8 cellular contexts compared by ENCODE assay signal in the genomic region with DNA sequence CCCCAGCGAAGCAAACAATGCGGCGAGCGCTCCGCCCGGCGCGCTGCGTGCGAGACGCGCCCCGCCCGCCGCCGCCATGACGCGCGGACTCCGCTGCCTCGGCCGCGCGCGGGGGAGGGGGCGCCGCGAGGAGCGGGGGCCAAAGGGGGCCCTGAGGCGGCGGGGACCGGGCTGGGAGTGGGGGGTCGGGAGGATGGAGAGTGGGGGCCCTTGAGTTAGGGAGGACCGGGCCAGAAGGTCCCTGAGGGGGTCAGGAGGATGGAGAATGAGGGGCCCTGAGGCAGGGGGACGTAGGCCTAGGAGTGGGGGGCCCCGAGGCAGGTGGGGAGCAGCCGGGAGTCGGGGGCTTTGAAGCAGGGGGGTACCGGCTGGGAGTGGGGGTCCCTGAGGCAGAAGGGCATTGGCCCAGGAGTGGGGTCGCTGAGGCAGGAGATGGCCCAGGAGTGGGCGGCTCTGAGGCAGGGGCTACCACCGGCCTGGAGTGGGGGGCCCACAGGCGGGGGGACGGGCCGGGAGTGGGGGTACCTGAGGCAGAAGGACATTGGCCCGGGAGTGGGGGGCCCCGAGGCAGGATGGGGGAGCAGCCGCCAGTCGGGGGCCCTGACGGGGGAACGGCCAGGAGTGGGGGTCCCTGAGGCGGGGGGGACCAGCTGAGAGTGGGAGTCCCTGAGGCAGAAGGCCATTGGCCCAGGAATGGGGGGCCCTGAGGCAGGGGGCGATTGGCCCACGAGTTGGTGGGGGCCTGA. TPM values are rescaled to one million over a fixed set of nuclear protein-coding genes. Genes with fewer than 3 reads are reported as not detected.
A peak's percentile ranks its signal among the peaks of the same experiment; 100 is the strongest.
DNase-seq lines count a peak whose midpoint lies in the region; ATAC-seq, FAIRE-seq and TF ChIP-seq lines count a peak whose summit lies in the region.

A gene (minus strand): TSS at position 21 of the 746 bp plus-strand sequence. CDS start 3,556 bp downstream, outside the sequence.

- H3K36me3 ChIP-seq in endothelial cell of umbilical vein (ENCODE audit: control insufficient read depth in 2 of 2, extremely low read depth in 1 of 2, insufficient read depth in 2 of 2, low read length in 2 of 2), result peaks cover 12 to 19% of the 10 kb centered on the region in 2 experiments

- DNase-seq in AG04449 (ENCODE audit: low read depth, low spot score) (no peak), NCI-H510A (lab: John Stamatoyannopoulos, UW) (peak; percentile 20), endothelial cell of umbilical vein (ENCODE audit: low read depth, low spot score) (peak; percentile 47), mesothelial cell of epicardium (ENCODE audit: low spot score in 2 of 2, unreplicated experiment in 2 of 2) (no peak)
- peak; percentile 68 for DNase-seq in activated CD8-positive, alpha-beta memory T cell treated with anti-CD3 and anti-CD28 coated beads, Interleukin-2, amount 50 U/mL, for 4 hours
- peak in 4 of 6 experiments; percentile 28 to 56 (median 34) for DNase-seq in stimulated activated naive CD4-positive, alpha-beta T cell (lab: John Stamatoyannopoulos, UW)

- CTCF ChIA-PET in AG04449 (lab: Yijun Ruan, JAX) (interaction anchor here (1.1 kb wide), 1 partner anchor 54 kb away, joined by 3 read pairs; no protein-coding TSS in a partner anchor), endothelial cell of umbilical vein (lab: Charles Lee) (no interaction called here)

- peak within 1 kb of the TSS; percentile 93 for H3K27ac Mint-ChIP-seq in mesothelial cell of epicardium

- H3K4me3 ChIP-seq in AG04449 (ENCODE audit: low read depth, low read length), result peak within 1 kb of the TSS; percentile 72
- H3K4me3 ChIP-seq in endothelial cell of umbilical vein (replicated peaks in 1 of 3; ENCODE audit: insufficient read depth in 1 of 3, low read depth in 1 of 3, low read length in 3 of 3), result peak within 1 kb of the TSS; percentile 56 to 93 (median 89)

- no peaks in the 10 kb centered on the region for H3K9me3 ChIP-seq in endothelial cell of umbilical vein (replicated peaks; ENCODE audit: control insufficient read depth, insufficient read depth, low read length)

- dilution Hi-C loops in endothelial cell of umbilical vein (cut with MboI; ENCODE audit: extremely low pct_ligation_motif_present, low sequenced_read_pairs), result no loop called here

- H3K27ac ChIP-seq in endothelial cell of umbilical vein (ENCODE audit: insufficient read depth, low read depth, low read length), result peak within 1 kb of the TSS; percentile 55

- peak; percentile 77 for FAIRE-seq in endothelial cell of umbilical vein (lab: Jason Lieb, UNC)

- H3K9me1 ChIP-seq in endothelial cell of umbilical vein (replicated peaks; ENCODE audit: control insufficient read depth, extremely low read depth, insufficient read depth, low read length), result no peaks in the 10 kb centered on the region

- ATAC-seq in GM18858 (IDR thresholded peaks at IDR 0.05; ENCODE audit: unreplicated experiment), result no peak

- peaks cover 41% of the 10 kb centered on the region for H3K79me2 ChIP-seq in endothelial cell of umbilical vein (ENCODE audit: control insufficient read depth, insufficient read depth, low read length)

- no TSS peak for BruUV-seq in endothelial cell of umbilical vein (replicated peaks; lab: Mats Ljungman, UMichigan)

- peak; percentile 59 for TF ChIP-seq POLR2A in GM18526 (IDR thresholded peaks at IDR 0.05; ENCODE audit: extremely low read depth, insufficient read length)
- TF ChIP-seq POLR2A in endothelial cell of umbilical vein (IDR thresholded peaks at IDR 0.05; ENCODE audit: low read depth, low read length), result peak; percentile 19

- peaks cover 25% of the 10 kb centered on the region for H3K4me1 Mint-ChIP-seq in mesothelial cell of epicardium

- TF ChIP-seq CTCF in AG04449 (IDR thresholded peaks at IDR 0.05; ENCODE audit: insufficient read depth, low read length, missing control alignments), result no peak
- no peak for TF ChIP-seq CTCF in endothelial cell of umbilical vein (IDR thresholded peaks at IDR 0.05; ENCODE audit: extremely low read depth in 1 of 2, insufficient read depth in 1 of 2, low read depth in 1 of 2, low read length in 2 of 2)
- TF ChIP-seq CTCF in mesothelial cell of epicardium (IDR thresholded peaks at IDR 0.05; ENCODE audit: unreplicated experiment), result no peak

- H3K9ac ChIP-seq in endothelial cell of umbilical vein (replicated peaks; ENCODE audit: extremely low read depth, insufficient read depth, low read length), result peak within 1 kb of the TSS; percentile 90

- H3K27me3 ChIP-seq in endothelial cell of umbilical vein (ENCODE audit: control insufficient read depth in 2 of 2, insufficient read depth in 2 of 2, low read length in 2 of 2), result peaks cover 10 to 11% of the 10 kb centered on the region in 2 experiments

- H3K36me3 Mint-ChIP-seq in mesothelial cell of epicardium, result peaks cover 21% of the 10 kb centered on the region

- peak within 1 kb of the TSS; percentile 79 for H3K4me2 ChIP-seq in endothelial cell of umbilical vein (ENCODE audit: insufficient read depth, low read length)

- H3K27me3 Mint-ChIP-seq in mesothelial cell of epicardium (ENCODE audit: low read depth), result peaks cover 1% of the 10 kb centered on the region

- H2AFZ ChIP-seq in endothelial cell of umbilical vein (ENCODE audit: low read depth, low read length), result peak within 1 kb of the TSS; percentile 76

- H3K4me3 Mint-ChIP-seq in mesothelial cell of epicardium, result peak within 1 kb of the TSS; percentile 85

- H3K4me1 ChIP-seq in endothelial cell of umbilical vein (ENCODE audit: control insufficient read depth, extremely low read depth, insufficient read depth, low read length), result peaks cover 10% of the 10 kb centered on the region

- H3K9me3 Mint-ChIP-seq in mesothelial cell of epicardium, result peaks cover 22% of the 10 kb centered on the region

- intact Hi-C loops in endothelial cell of umbilical vein (cut with micrococcal nuclease), result loop anchor here (1.0 kb wide), 2 partner anchors 25 to 90 kb away; a partner anchor contains a TSS

- H4K20me1 ChIP-seq in endothelial cell of umbilical vein (replicated peaks; ENCODE audit: control insufficient read depth, extremely low read depth, insufficient read depth, low read length), result peaks cover 8% of the 10 kb centered on the region

- POLR2A ChIA-PET in AG04449 (lab: Yijun Ruan, JAX) (no interaction called here), endothelial cell of umbilical vein (lab: Charles Lee) (interaction anchor here (0.6 kb wide), 1 partner anchor 48 kb away, joined by 3 read pairs; no protein-coding TSS in a partner anchor)

TF ChIP-seq in endothelial cell of umbilical vein, 7 proteins besides CTCF, POLR2A, EP300 and RAD21:
- TF ChIP-seq POLR2AphosphoS5 (IDR thresholded peaks at IDR 0.05; ENCODE audit: insufficient read depth, low read depth, low read length) (peak; percentile 68), JUN (IDR thresholded peaks at IDR 0.05; ENCODE audit: borderline replicate concordance, insufficient read depth, insufficient read length, low read depth) (no peak), EZH2 (IDR thresholded peaks at IDR 0.05; ENCODE audit: borderline replicate concordance, low read depth, low read length, severe bottlenecking) (no peak), GATA2 (IDR thresholded peaks at IDR 0.05; ENCODE audit: insufficient read depth, insufficient read length, low read depth, low read length) (no peak)

RNA-seq across cellular contexts. Expression of the gene that starts here (rescaled TPM):
- total RNA-seq in endothelial cell of umbilical vein (38.8 and 41.1 TPM in 2 replicates), mesothelial cell of epicardium (60.3 to 65.0 TPM (median 64.1 TPM) in 3 replicates)
- 6.8 and 8.1 TPM in 2 replicates for polyA plus RNA-seq in endothelial cell of umbilical vein
- polyA plus RNA-seq in endothelial cell of umbilical vein (2011; cell fraction: cytosol; rRNA removed), result 6.6 and 7.9 TPM in 2 replicates
- polyA plus RNA-seq in endothelial cell of umbilical vein (2011; cell fraction: nucleus; rRNA removed), result 46.2 and 52.9 TPM in 2 replicates
- polyA plus RNA-seq in endothelial cell of umbilical vein (2012), result 12.8 and 14.5 TPM in 2 replicates
- polyA minus RNA-seq in endothelial cell of umbilical vein, result 11.1 and 15.7 TPM in 2 replicates
- polyA minus RNA-seq in endothelial cell of umbilical vein (2011; cell fraction: cytosol; rRNA and poly(A)+ RNA removed), result 6.5 TPM
- polyA minus RNA-seq in endothelial cell of umbilical vein (2011; cell fraction: nucleus; rRNA and poly(A)+ RNA removed), result 31.7 and 42.3 TPM in 2 replicates

Comparison
In these comparisons a context has a peak if more than half of its experiments do, and no peak if none do; other contexts are left out.
1. DNase-seq: peak in NCI-H510A (single experiment), activated CD8-positive, alpha-beta memory T cell treated with anti-CD3 and anti-CD28 coated beads, Interleukin-2, amount 50 U/mL, for 4 hours (single experiment), endothelial cell of umbilical vein (single experiment) and stimulated activated naive CD4-positive, alpha-beta T cell (4 of 6); none in AG04449 (single experiment) and mesothelial cell of epicardium (0 of 2).